8 cellular contexts compared by ENCODE assay signal in the genomic region with DNA sequence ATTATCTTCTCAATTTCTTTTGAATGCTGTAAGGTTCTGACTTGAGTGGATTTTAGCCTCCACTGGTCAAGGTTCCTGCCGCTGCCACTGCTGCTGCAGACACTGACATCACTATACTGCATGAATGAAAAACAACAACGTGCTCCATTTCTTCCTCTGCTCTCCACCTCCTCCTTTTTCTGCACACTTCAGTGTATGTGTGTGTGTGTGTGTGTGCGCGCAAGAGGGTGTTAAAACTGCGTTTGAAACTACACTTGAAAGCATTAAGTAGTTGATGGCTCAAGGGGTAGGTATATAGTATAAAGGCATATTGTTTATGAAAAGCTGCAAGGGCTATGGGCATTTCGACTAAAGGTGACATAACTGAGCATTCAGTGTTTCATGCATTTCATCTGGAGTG. TPM values are rescaled to one million over a fixed set of nuclear protein-coding genes. Genes with fewer than 3 reads are reported as not detected.
A peak's percentile ranks its signal among the peaks of the same experiment; 100 is the strongest.
DNase-seq lines count a peak whose midpoint lies in the region; ATAC-seq, FAIRE-seq and TF ChIP-seq lines count a peak whose summit lies in the region.

No MANE protein-coding gene starts in this region.

- ATAC-seq in PC-3: no peak
- ATAC-seq in left lung: no peak
- no peak for ATAC-seq in upper lobe of right lung
- no peak for ATAC-seq in GM18870 (IDR thresholded peaks at IDR 0.05; ENCODE audit: unreplicated experiment)
- no peak for ATAC-seq in gastroesophageal sphincter

- peak overlapping the region; percentile 83 for H3K4me2 ChIP-seq in PC-3 (ENCODE audit: low read length)

- FAIRE-seq in RCC 7860 (lab: Jason Lieb, UNC): no peak

- WGBS in gastroesophageal sphincter (ENCODE audit: low coverage in 1 of 2), 2 donors: 52 to 53% methylated on average over 5 to 6 of the region's 6 CpGs

- peak; percentile 64 for DNase-seq in activated effector memory CD4-positive, alpha-beta T cell treated with anti-CD3 and anti-CD28 coated beads, Interleukin-2, amount 50 U/mL, for 16 hours
- DNase-seq in activated effector memory CD4-positive, alpha-beta T cell treated with Interleukin-2 at 50 U/mL for 16 hours: no peak
- no peak for DNase-seq in PC-3
- DNase-seq in left lung: no peak
- no peak for DNase-seq in upper lobe of right lung
- no peak for DNase-seq in RCC 7860 (ENCODE audit: low spot score)

- intact Hi-C loops in PC-3 (cut with micrococcal nuclease) (loop anchor here (5.0 to 10.0 kb wide), 2 partner anchors 290 to 377 kb away; no protein-coding TSS in a partner anchor), left lung (cut with DNase I) (no loop called here), upper lobe of right lung (cut with DNase I) (no loop called here)

- BruUV-seq in PC-3 (replicated peaks; lab: Mats Ljungman, UMichigan): no TSS peak

- H3F3A ChIP-seq in PC-3 (ENCODE audit: low read length, unreplicated experiment): no peaks in the 10 kb centered on the region

- no peak for TF ChIP-seq POLR2A in gastroesophageal sphincter (IDR thresholded peaks at IDR 0.05)

- H3K36me3 ChIP-seq in PC-3 (ENCODE audit: low read depth, low read length) (no peaks in the 10 kb centered on the region), left lung (no peaks in the 10 kb centered on the region), upper lobe of right lung (no peaks in the 10 kb centered on the region), gastroesophageal sphincter (no peaks in the 10 kb centered on the region)

- no peak overlapping the region for H2AFZ ChIP-seq in PC-3 (ENCODE audit: low read length)

- H3K9me3 ChIP-seq in PC-3 (ENCODE audit: low read length) (no peaks in the 10 kb centered on the region), left lung (no peaks in the 10 kb centered on the region), upper lobe of right lung (no peaks in the 10 kb centered on the region), gastroesophageal sphincter (no peaks in the 10 kb centered on the region)

- H3K9ac ChIP-seq in PC-3 (ENCODE audit: low read length): no peak overlapping the region

- H4K20me1 ChIP-seq in PC-3 (ENCODE audit: low read length): peaks cover 14% of the 10 kb centered on the region; the same call in 1 of the 2 replicates

- CTCF ChIA-PET in PC-3 (lab: Charles Lee): no interaction called here

- POLR2A ChIA-PET in PC-3 (lab: Charles Lee; ENCODE audit: unreplicated experiment): no interaction called here

- H3K27ac ChIP-seq in PC-3 (ENCODE audit: low read length) (no peak overlapping the region), left lung (peak overlapping the region in 1 of 2 donors; percentile 13), upper lobe of right lung (no peak overlapping the region), gastroesophageal sphincter (no peak overlapping the region)

- H3K79me2 ChIP-seq in PC-3 (ENCODE audit: low read length): peaks cover 76% of the 10 kb centered on the region

- H3K9me2 ChIP-seq in PC-3 (replicated peaks; ENCODE audit: low read length): no peaks in the 10 kb centered on the region

- H3K4me3 ChIP-seq in PC-3 (ENCODE audit: low read length): peak overlapping the region; percentile 86
- peak overlapping the region; percentile 48 to 63 for H3K4me3 ChIP-seq in left lung
- peak overlapping the region; percentile 97 for H3K4me3 ChIP-seq in upper lobe of right lung
- peak overlapping the region in 1 of 2 donors; percentile 94 for H3K4me3 ChIP-seq in gastroesophageal sphincter

- no peak for TF ChIP-seq EP300 in gastroesophageal sphincter (IDR thresholded peaks at IDR 0.05)

- H3K27me3 ChIP-seq in PC-3 (ENCODE audit: low read length) (no peaks in the 10 kb centered on the region), left lung (no peaks in the 10 kb centered on the region), upper lobe of right lung (no peaks in the 10 kb centered on the region), gastroesophageal sphincter (no peaks in the 10 kb centered on the region)

- peaks cover 35% of the 10 kb centered on the region for H3K4me1 ChIP-seq in PC-3 (ENCODE audit: insufficient read depth, low read length)
- peaks cover 3 to 47% of the 10 kb centered on the region in 2 donors for H3K4me1 ChIP-seq in left lung
- no peaks in the 10 kb centered on the region for H3K4me1 ChIP-seq in upper lobe of right lung
- peaks cover 0 to 24% (median 0%) of the 10 kb centered on the region in 3 donors for H3K4me1 ChIP-seq in gastroesophageal sphincter

- TF ChIP-seq CTCF in PC-3 (conservative IDR thresholded peaks at IDR 0.05; ENCODE audit: low read depth, low read length): no peak
- no peak for TF ChIP-seq CTCF in left lung (IDR thresholded peaks at IDR 0.05)
- TF ChIP-seq CTCF in upper lobe of right lung (IDR thresholded peaks at IDR 0.05): no peak
- no peak for TF ChIP-seq CTCF in gastroesophageal sphincter (IDR thresholded peaks at IDR 0.05)

RNA-seq across cellular contexts. Expression of gene GLCCI1, which starts 3.5 kb away (rescaled TPM):
- 7.8 and 8.5 TPM in 2 replicates for total RNA-seq in PC-3 (2014; rRNA removed)
- 10 to 100 TPM; 25.4 to 42.6 TPM for total RNA-seq in left lung
- 45.1 TPM for total RNA-seq in upper lobe of right lung
- 10 to 100 TPM in 1 of 4 donors, 1 to 10 TPM in 3; 2.8 to 16.7 (median 5.2) TPM for total RNA-seq in gastroesophageal sphincter
